13 cellular contexts compared by ENCODE assay signal in the genomic region with DNA sequence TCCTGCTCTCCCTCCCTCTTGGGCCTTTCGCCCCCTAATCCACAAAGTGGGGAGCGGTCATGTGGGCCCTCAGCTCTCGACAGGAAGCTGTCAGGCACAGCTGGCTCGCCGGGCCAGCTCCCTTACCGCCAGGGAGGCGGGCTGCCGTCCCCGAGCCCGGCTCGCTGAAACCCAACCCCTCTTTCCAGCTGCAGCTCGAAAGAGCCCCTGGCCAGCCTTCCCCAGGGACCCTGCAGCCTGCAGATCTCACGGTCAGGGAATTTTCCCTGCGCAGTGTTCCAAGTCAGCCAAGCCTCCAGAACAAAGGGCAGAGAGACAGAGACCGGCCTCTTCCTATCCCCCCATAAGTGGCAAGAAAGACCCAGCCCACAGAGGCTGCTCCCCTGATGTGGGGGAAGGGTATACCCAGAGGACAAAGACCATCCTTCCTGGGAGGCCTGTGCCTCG. TPM values are rescaled to one million over a fixed set of nuclear protein-coding genes. Genes with fewer than 3 reads are reported as not detected.
DNase-seq lines count a peak whose midpoint lies in the region; ATAC-seq and TF ChIP-seq lines count a peak whose summit lies in the region.
"Had no signal": no experiment of that assay in that cellular context is flagged by ENCODE, and none has a peak within 500 bp of the region (broad histone marks: within the 10 kb centered on the region; RNA-seq: fewer than 3 reads in every experiment).

No MANE protein-coding gene starts in this region.

- 61% methylated on average over 10 of the region's 16 CpGs; no CpG with 5 or more reads in 1 of the 2 donors for WGBS in transverse colon (ENCODE audit: low coverage in 1 of 2), 2 donors

- TF ChIP-seq EP300 in transverse colon (IDR thresholded peaks at IDR 0.05; ENCODE audit: low read depth) = no peak

- no peak overlapping the region for H3K9ac ChIP-seq in colonic mucosa (ENCODE audit: low read depth in 2 of 2, low read length in 2 of 2)

- no peaks in the 10 kb centered on the region for H3K36me3 Mint-ChIP-seq in brain
- H3K36me3 Mint-ChIP-seq in stimulated activated naive B cell treated with anti-CD40 and anti-IgM and Interleukin-4, amounts not matched to agents 10 μg/mL and 1 μg/mL and 100 μg/mL, for 72 hours = no peaks in the 10 kb centered on the region

- no peaks in the 10 kb centered on the region for H3K36me3 ChIP-seq in left lung
- H3K36me3 ChIP-seq in colonic mucosa = no peaks in the 10 kb centered on the region
- no peaks in the 10 kb centered on the region for H3K36me3 ChIP-seq in transverse colon
- H3K36me3 ChIP-seq: neutrophil had no signal

- H3K27me3 Mint-ChIP-seq in brain = peaks cover 3% of the 10 kb centered on the region
- no peaks in the 10 kb centered on the region for H3K27me3 Mint-ChIP-seq in stimulated activated naive B cell treated with anti-CD40 and anti-IgM and Interleukin-4, amounts not matched to agents 10 μg/mL and 1 μg/mL and 100 μg/mL, for 72 hours

- no peaks in the 10 kb centered on the region for H3K9me3 ChIP-seq in left lung
- no peaks in the 10 kb centered on the region for H3K9me3 ChIP-seq in colonic mucosa
- no peaks in the 10 kb centered on the region for H3K9me3 ChIP-seq in transverse colon
- H3K9me3 ChIP-seq: neutrophil had no signal

- peak; percentile 11 for ATAC-seq in left lung
- peak; percentile 9 to 22 for ATAC-seq in stimulated activated naive B cell treated with anti-CD40 and anti-IgM and Interleukin-4, amounts not matched to agents 10 μg/mL and 1 μg/mL and 100 μg/mL, for 72 hours (replicated peaks)
- no peak for ATAC-seq in HG02885 (IDR thresholded peaks at IDR 0.05; ENCODE audit: poor library complexity, unreplicated experiment)

- H3K27ac ChIP-seq in left lung (no peak overlapping the region), colonic mucosa (no peak overlapping the region), transverse colon (no peak overlapping the region)

- TF ChIP-seq POLR2A in transverse colon (IDR thresholded peaks at IDR 0.05) = no peak

- TF ChIP-seq CTCF in brain (conservative IDR thresholded peaks at IDR 0.05) (no peak), left lung (IDR thresholded peaks at IDR 0.05) (no peak), colonic mucosa (IDR thresholded peaks at IDR 0.05) (no peak), transverse colon (IDR thresholded peaks at IDR 0.05) (no peak)

- H3K27me3 ChIP-seq in left lung = no peaks in the 10 kb centered on the region
- no peaks in the 10 kb centered on the region for H3K27me3 ChIP-seq in colonic mucosa
- H3K27me3 ChIP-seq in transverse colon = no peaks in the 10 kb centered on the region
- H3K27me3 ChIP-seq: neutrophil had no signal

- DNase-seq in NCI-H1417 (lab: John Stamatoyannopoulos, UW) (peak; percentile 20 to 57 (median 37)), NCI-H1417 treated with DMSO at 0.1 percent for 48 hours (lab: John Stamatoyannopoulos, UW) (no peak), left lung (no peak), colonic mucosa (no peak), transverse colon (no peak)
- no peak for DNase-seq in stimulated activated naive B cell treated with anti-CD40 and anti-IgM and Interleukin-4, amounts not matched to agents 10 μg/mL and 1 μg/mL and 100 μg/mL, for 72 hours
- DNase-seq: activated CD4-positive, alpha-beta T cell treated with anti-CD3 and anti-CD28 coated beads, Interleukin-2, amount 10 ng/mL, durations not matched to agents 7 days and 5 days; activated naive CD4-positive, alpha-beta T cell treated with anti-CD3 and anti-CD28 coated beads, Interleukin-2, amount 50 U/mL, for 16 hours; DMS53; NCI-H446 had no signal

- H3K4me3 ChIP-seq in left lung (no peak overlapping the region), colonic mucosa (no peak overlapping the region), transverse colon (no peak overlapping the region)

- H3K27ac Mint-ChIP-seq in brain = peak overlapping the region in 4 of 5 experiments; percentile 21 to 96 (median 92)
- peak overlapping the region; percentile 71 for H3K27ac Mint-ChIP-seq in stimulated activated naive B cell treated with anti-CD40 and anti-IgM and Interleukin-4, amounts not matched to agents 10 μg/mL and 1 μg/mL and 100 μg/mL, for 72 hours
- H3K27ac Mint-ChIP-seq: activated CD4-positive, alpha-beta T cell treated with anti-CD3 and anti-CD28 coated beads, Interleukin-2, amount 10 ng/mL, durations not matched to agents 7 days and 5 days had no signal

- peaks cover 0 to 12% of the 10 kb centered on the region in 2 donors for H3K4me1 ChIP-seq in left lung
- peaks cover 4% of the 10 kb centered on the region for H3K4me1 ChIP-seq in colonic mucosa
- H3K4me1 ChIP-seq in transverse colon = peaks cover 0 to 5% (median 1%) of the 10 kb centered on the region in 4 donors

- peaks cover 44% of the 10 kb centered on the region for H3K4me1 Mint-ChIP-seq in brain
- H3K4me1 Mint-ChIP-seq in stimulated activated naive B cell treated with anti-CD40 and anti-IgM and Interleukin-4, amounts not matched to agents 10 μg/mL and 1 μg/mL and 100 μg/mL, for 72 hours = peaks cover 33 to 39% of the 10 kb centered on the region in 2 donors
- H3K4me1 Mint-ChIP-seq: activated CD4-positive, alpha-beta T cell treated with anti-CD3 and anti-CD28 coated beads, Interleukin-2, amount 10 ng/mL, durations not matched to agents 7 days and 5 days had no signal

- peaks cover 0 to 7% (median 0%) of the 10 kb centered on the region in 5 experiments for H3K9me3 Mint-ChIP-seq in brain
- H3K9me3 Mint-ChIP-seq in stimulated activated naive B cell treated with anti-CD40 and anti-IgM and Interleukin-4, amounts not matched to agents 10 μg/mL and 1 μg/mL and 100 μg/mL, for 72 hours = peaks cover 0 to 1% of the 10 kb centered on the region in 2 donors
- H3K9me3 Mint-ChIP-seq: activated CD4-positive, alpha-beta T cell treated with anti-CD3 and anti-CD28 coated beads, Interleukin-2, amount 10 ng/mL, durations not matched to agents 7 days and 5 days had no signal

- intact Hi-C loops in left lung (cut with DNase I) (no loop called here), colonic mucosa (cut with DNase I) (no loop called here), transverse colon (cut with DNase I; ENCODE audit: low total_unique reads) (no loop called here)

- in situ Hi-C loops in transverse colon (cut with MboI; ENCODE audit: low pct_ligation_motif_present in 1 of 4, low pct_unique_long_range_greater_than_20kb in 1 of 4, low sequenced_read_pairs in 3 of 4) = no loop called here

- peak overlapping the region in 3 of 5 experiments; percentile 59 to 63 (median 62) for H3K4me3 Mint-ChIP-seq in brain
- H3K4me3 Mint-ChIP-seq in stimulated activated naive B cell treated with anti-CD40 and anti-IgM and Interleukin-4, amounts not matched to agents 10 μg/mL and 1 μg/mL and 100 μg/mL, for 72 hours = peak overlapping the region in 1 of 2 donors; percentile 54
- H3K4me3 Mint-ChIP-seq: activated CD4-positive, alpha-beta T cell treated with anti-CD3 and anti-CD28 coated beads, Interleukin-2, amount 10 ng/mL, durations not matched to agents 7 days and 5 days had no signal

RNA-seq across cellular contexts. Expression of gene MAGEF1, which starts 32.8 kb away (rescaled TPM):
- polyA plus RNA-seq in brain (ENCODE audit: insufficient read depth, low read depth, low replicate concordance) = 98.8 TPM
- total RNA-seq in left lung (10 to 100 TPM; 27.8 to 34.8 TPM), colonic mucosa (10 to 100 TPM; 28.3 to 42.6 TPM), transverse colon (10 to 100 TPM in 3 of 4 donors, 1 to 10 TPM in 1; 4.2 to 22.5 (median 16.0) TPM)

Comparison
In these comparisons a context has a peak if more than half of its experiments do, and no peak if none do; other contexts are left out.
1. DNase-seq: peak in NCI-H1417 (3 of 3); none in NCI-H1417 treated with DMSO at 0.1 percent for 48 hours (single experiment), left lung (0 of 2), stimulated activated naive B cell treated with anti-CD40 and anti-IgM and Interleukin-4, amounts not matched to agents 10 μg/mL and 1 μg/mL and 100 μg/mL, for 72 hours (single experiment), colonic mucosa (single experiment) and transverse colon (single experiment).